Comparison of ENCODE assay signal across 14 cellular contexts in the genomic region with DNA sequence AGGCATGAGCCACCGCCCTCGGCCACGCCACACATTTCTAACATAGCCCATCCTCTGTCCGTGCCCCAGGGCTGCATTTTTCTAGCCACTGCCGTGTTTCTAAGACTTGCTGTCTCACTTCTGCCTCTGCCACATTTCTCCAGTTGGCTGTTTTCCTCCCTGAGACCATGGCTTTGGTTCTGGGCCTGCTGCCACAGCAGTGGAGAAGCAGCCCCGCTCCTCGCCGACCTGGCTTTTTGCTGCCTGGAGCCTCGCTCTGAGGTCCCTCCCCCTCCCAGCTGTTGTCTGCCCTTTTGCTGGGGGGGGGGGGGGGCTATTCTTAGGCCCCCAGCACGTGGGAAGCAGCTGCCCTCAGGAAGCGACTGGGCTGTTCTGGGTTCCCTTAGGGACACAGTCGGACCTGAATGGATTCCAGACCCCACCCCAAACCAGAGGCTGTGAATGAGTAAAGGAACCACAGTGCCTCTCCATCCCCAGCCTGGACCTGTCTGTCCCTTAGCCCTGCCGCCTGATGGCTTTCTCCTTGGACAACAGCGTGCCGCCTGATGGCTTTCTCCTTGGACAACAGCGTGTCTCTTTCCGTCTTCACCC. TPM values are rescaled to one million over a fixed set of nuclear protein-coding genes. Genes with fewer than 3 reads are reported as not detected.
DNase-seq lines count a peak whose midpoint lies in the region; ATAC-seq and TF ChIP-seq lines count a peak whose summit lies in the region.
"Had no signal": no experiment of that assay in that cellular context is flagged by ENCODE, and none has a peak within 500 bp of the region (broad histone marks: within the 10 kb centered on the region; RNA-seq: fewer than 3 reads in every experiment).

No MANE protein-coding gene starts in this region.

- H3K27me3 ChIP-seq in prostate gland (replicated peaks; ENCODE audit: insufficient read depth), result no peaks in the 10 kb centered on the region

- peaks cover 2% of the 10 kb centered on the region; the same call in 1 of the 2 replicates for H3K27me3 Mint-ChIP-seq in HFFc6 (ENCODE audit: insufficient read depth)
- H3K27me3 Mint-ChIP-seq in nephron progenitor cell (ENCODE audit: low read depth, poor library complexity), result no peaks in the 10 kb centered on the region
- H3K27me3 Mint-ChIP-seq: CD4-positive, CD25-positive, alpha-beta regulatory T cell; stimulated activated naive CD8-positive, alpha-beta T cell treated with anti-CD3 and anti-CD28 coated beads, Interleukin-15, Interleukin-2, amounts not matched to agents 100 ng/mL and 50 ng/mL, for 24 hours had no signal

- peaks cover 19% of the 10 kb centered on the region for H3K4me1 ChIP-seq in prostate gland (replicated peaks)

- H3K9me3 Mint-ChIP-seq in HFFc6 (no peaks in the 10 kb centered on the region), nephron progenitor cell (no peaks in the 10 kb centered on the region)
- H3K9me3 Mint-ChIP-seq: CD4-positive, CD25-positive, alpha-beta regulatory T cell; stimulated activated naive CD8-positive, alpha-beta T cell treated with anti-CD3 and anti-CD28 coated beads, Interleukin-15, Interleukin-2, amounts not matched to agents 100 ng/mL and 50 ng/mL, for 24 hours had no signal

- H3K9me3 ChIP-seq in prostate gland, result no peaks in the 10 kb centered on the region

- H3K27ac Mint-ChIP-seq in HFFc6 (peak overlapping the region; percentile 28; the same call in 1 of the 2 replicates), nephron progenitor cell (peak overlapping the region; percentile 23)

- H3K27ac ChIP-seq in prostate gland, result no peak overlapping the region

- intact Hi-C loops in prostate gland (cut with DNase I), result no loop called here

- TF ChIP-seq POLR2A in prostate gland (IDR thresholded peaks at IDR 0.05), result no peak

- H3K36me3 ChIP-seq in prostate gland, result no peaks in the 10 kb centered on the region

- H3K4me3 Mint-ChIP-seq in HFFc6, result no peak overlapping the region
- peak overlapping the region; percentile 2 for H3K4me3 Mint-ChIP-seq in nephron progenitor cell
- H3K4me3 Mint-ChIP-seq: stimulated activated naive CD8-positive, alpha-beta T cell treated with anti-CD3 and anti-CD28 coated beads, Interleukin-15, Interleukin-2, amounts not matched to agents 100 ng/mL and 50 ng/mL, for 24 hours had no signal

- H3K4me3 ChIP-seq in prostate gland, result no peak overlapping the region

- no peak for ATAC-seq in GM21515 (IDR thresholded peaks at IDR 0.05; ENCODE audit: unreplicated experiment)

- H3K4me1 Mint-ChIP-seq in HFFc6 (ENCODE audit: low read depth) (peaks cover 23% of the 10 kb centered on the region), nephron progenitor cell (peaks cover 36% of the 10 kb centered on the region)

- DNase-seq in C1 segment of cervical spinal cord (lab: John Stamatoyannopoulos, UW) (peak in 8 of 14 donors; percentile 9 to 52 (median 35)), HFFc6 (no peak), cerebellar cortex (ENCODE audit: low spot score) (peak; percentile 20), nephron progenitor cell (no peak), prostate gland (ENCODE audit: low spot score) (no peak)
- DNase-seq in stimulated activated CD4-positive, alpha-beta T cell treated with anti-CD3 and anti-CD28 coated beads, Interleukin-1b, Interleukin-23, amount 100 ng/mL, for 48 hours, result no peak
- no peak for DNase-seq in stimulated activated CD4-positive, alpha-beta T cell treated with anti-CD3 and anti-CD28 coated beads, Interleukin-15, amount 100 ng/mL, for 24 hours
- DNase-seq: CD4-positive, CD25-positive, alpha-beta regulatory T cell; effector CD4-positive, alpha-beta T cell; foreskin fibroblast; MM.1S; SIG-M5 had no signal

- 80% methylated on average over 17 of the region's 17 CpGs for WGBS in prostate gland

- TF ChIP-seq CTCF in HFFc6 (IDR thresholded peaks at IDR 0.05) (no peak), nephron progenitor cell (IDR thresholded peaks at IDR 0.05) (no peak), prostate gland (IDR thresholded peaks at IDR 0.05) (no peak)

- H3K36me3 Mint-ChIP-seq in HFFc6 (ENCODE audit: low read depth), result peaks cover 34% of the 10 kb centered on the region
- peaks cover 49% of the 10 kb centered on the region for H3K36me3 Mint-ChIP-seq in nephron progenitor cell (ENCODE audit: low read depth)

RNA-seq across cellular contexts. Expression of gene GYS1, which starts 3.3 kb away (rescaled TPM):
- 10 to 100 TPM; 76.0 to 90.8 (median 87.5) TPM for total RNA-seq in HFFc6 (2021; fragmentation: NEBNext Ultra II Directional; extraction: Animal tissue kit (Norgen Biotek cat#: 25700))
- 10 to 100 TPM; 47.3 to 52.0 TPM for total RNA-seq in prostate gland

RNA-seq across cellular contexts. Expression of gene RUVBL2, which starts 3.9 kb away (rescaled TPM):
- 100 to 1,000 TPM; 131 to 161 (median 159) TPM for total RNA-seq in HFFc6 (2021; fragmentation: NEBNext Ultra II Directional; extraction: Animal tissue kit (Norgen Biotek cat#: 25700))
- 100 to 1,000 TPM; 110 to 126 TPM for total RNA-seq in prostate gland

RNA-seq across cellular contexts. Expression of gene FTL, which starts 24.7 kb away (rescaled TPM):
- total RNA-seq in HFFc6 (2021; fragmentation: NEBNext Ultra II Directional; extraction: Animal tissue kit (Norgen Biotek cat#: 25700)), result 1,000 to 10,000 TPM; 2,438 to 4,450 (median 3,824) TPM
- total RNA-seq in prostate gland, result 1,000 to 10,000 TPM; 1,764 to 2,124 TPM

RNA-seq across cellular contexts. Expression of gene LHB, which starts 27.1 kb away (rescaled TPM):
- under 1 TPM in 1 of 6 experiments, not detected in 5; 0.46 TPM for total RNA-seq in HFFc6 (2021; fragmentation: NEBNext Ultra II Directional; extraction: Animal tissue kit (Norgen Biotek cat#: 25700))
- 1 to 10 TPM in 1 of 2 donors, not detected in 1; 5.2 TPM for total RNA-seq in prostate gland
- total RNA-seq: CD4-positive, CD25-positive, alpha-beta regulatory T cell had no signal

RNA-seq across cellular contexts. Expression of gene CGB3, which starts 34.3 kb away (rescaled TPM):
- total RNA-seq in HFFc6 (2021; fragmentation: NEBNext Ultra II Directional; extraction: Animal tissue kit (Norgen Biotek cat#: 25700)), result not detected
- not detected for total RNA-seq in prostate gland
- total RNA-seq: CD4-positive, CD25-positive, alpha-beta regulatory T cell had no signal

Comparison
In these comparisons a context has a peak if more than half of its experiments do, and no peak if none do; other contexts are left out.
1. DNase-seq: peak in C1 segment of cervical spinal cord (8 of 14) and cerebellar cortex (single experiment); none in HFFc6 (single experiment), nephron progenitor cell (single experiment), prostate gland (single experiment), stimulated activated CD4-positive, alpha-beta T cell treated with anti-CD3 and anti-CD28 coated beads, Interleukin-1b, Interleukin-23, amount 100 ng/mL, for 48 hours (single experiment) and stimulated activated CD4-positive, alpha-beta T cell treated with anti-CD3 and anti-CD28 coated beads, Interleukin-15, amount 100 ng/mL, for 24 hours (single experiment).